Comparison of ENCODE assay signal across 17 cellular contexts in genomic region chr2:205994344-205994743, GRCh38.
DNase-seq lines count a peak whose midpoint lies in the region; ATAC-seq and TF ChIP-seq lines count a peak whose summit lies in the region.
"Had no signal": no experiment of that assay in that cellular context is flagged by ENCODE, and none has a peak within 500 bp of the region (broad histone marks: within the 10 kb centered on the region; RNA-seq: fewer than 3 reads in every experiment).

No MANE protein-coding gene starts in this region.

- ATAC-seq in psoas muscle, result peak; percentile 49 to 78 (median 62)
- no peak for ATAC-seq in stimulated activated effector memory CD8-positive, alpha-beta T cell treated with anti-CD3 and anti-CD28 coated beads, Interleukin-12 subunit alpha, Interleukin-12 subunit beta, amount 100 ng/mL, for 72 hours
- ATAC-seq: K562, Right ventricle myocardium inferior had no signal

- H3K9me3 Mint-ChIP-seq in stimulated activated effector memory CD8-positive, alpha-beta T cell treated with anti-CD3 and anti-CD28 coated beads, Interleukin-12 subunit alpha, Interleukin-12 subunit beta, amount 100 ng/mL, for 72 hours, result no peaks in the 10 kb centered on the region

- peaks cover 6 to 26% of the 10 kb centered on the region in 2 donors for H3K36me3 ChIP-seq in psoas muscle (ENCODE audit: insufficient read depth in 1 of 2, low read depth in 1 of 2)

- no peak for TF ChIP-seq CTCF in psoas muscle (IDR thresholded peaks at IDR 0.05)

- H3K27ac ChIP-seq in psoas muscle, result no peak overlapping the region
- H3K27ac ChIP-seq: GM23248, HL-60 had no signal

- H3K4me3 Mint-ChIP-seq in stimulated activated effector memory CD8-positive, alpha-beta T cell treated with anti-CD3 and anti-CD28 coated beads, Interleukin-12 subunit alpha, Interleukin-12 subunit beta, amount 100 ng/mL, for 72 hours, result no peak overlapping the region

- no peak overlapping the region for H3K27ac Mint-ChIP-seq in stimulated activated effector memory CD8-positive, alpha-beta T cell treated with anti-CD3 and anti-CD28 coated beads, Interleukin-12 subunit alpha, Interleukin-12 subunit beta, amount 100 ng/mL, for 72 hours

- H3K4me1 Mint-ChIP-seq in stimulated activated effector memory CD8-positive, alpha-beta T cell treated with anti-CD3 and anti-CD28 coated beads, Interleukin-12 subunit alpha, Interleukin-12 subunit beta, amount 100 ng/mL, for 72 hours, result peaks cover 6% of the 10 kb centered on the region

- H3K4me1 ChIP-seq in psoas muscle, result peaks cover 16% of the 10 kb centered on the region

- H3K4me3 ChIP-seq in psoas muscle, result no peak overlapping the region
- H3K4me3 ChIP-seq: GM23248, K562 had no signal

- H3K9me3 ChIP-seq in psoas muscle, result no peaks in the 10 kb centered on the region
- H3K9me3 ChIP-seq: SK-N-SH had no signal

- peak; percentile 33 for DNase-seq in NCI-H345 (lab: John Stamatoyannopoulos, UW)
- no peak for DNase-seq in NCI-H345 treated with DMSO at 0.1 percent for 48 hours (lab: John Stamatoyannopoulos, UW; ENCODE audit: unreplicated experiment)
- peak; percentile 52 for DNase-seq in NCI-H1436 (lab: John Stamatoyannopoulos, UW)
- peak; percentile 1 for DNase-seq in NCI-H69 (lab: John Stamatoyannopoulos, UW)
- DNase-seq in psoas muscle, result no peak
- DNase-seq in stimulated activated effector memory CD8-positive, alpha-beta T cell treated with anti-CD3 and anti-CD28 coated beads, Interleukin-12 subunit alpha, Interleukin-12 subunit beta, amount 100 ng/mL, for 72 hours (ENCODE audit: low spot score in 2 of 2), result no peak
- DNase-seq in NOMO-1 treated with DMSO at 0.1 percent for 48 hours (lab: John Stamatoyannopoulos, UW; ENCODE audit: unreplicated experiment), result no peak
- DNase-seq: AML-193; CD4-positive, CD25-positive, alpha-beta regulatory T cell; DND-41; GDM1; GM23248; NCI-H2081 treated with DMSO at 0.1 percent for 48 hours; SK-N-SH had no signal

- H3K27me3 ChIP-seq in psoas muscle (ENCODE audit: insufficient read depth in 3 of 3, low read length in 2 of 3), result no peaks in the 10 kb centered on the region

- 42 to 56% (median 48%) methylated on average over 2 of the region's 2 CpGs for WGBS in psoas muscle, 3 donors

- intact Hi-C loops in psoas muscle (cut with DNase I), result no loop called here

- peaks cover 62% of the 10 kb centered on the region for H3K36me3 Mint-ChIP-seq in stimulated activated effector memory CD8-positive, alpha-beta T cell treated with anti-CD3 and anti-CD28 coated beads, Interleukin-12 subunit alpha, Interleukin-12 subunit beta, amount 100 ng/mL, for 72 hours

Comparison
In these comparisons a context has a peak if more than half of its experiments do, and no peak if none do; other contexts are left out.
1. DNase-seq: peak in NCI-H345 (single experiment), NCI-H1436 (single experiment) and NCI-H69 (single experiment); none in NCI-H345 treated with DMSO at 0.1 percent for 48 hours (single experiment), psoas muscle (0 of 2), stimulated activated effector memory CD8-positive, alpha-beta T cell treated with anti-CD3 and anti-CD28 coated beads, Interleukin-12 subunit alpha, Interleukin-12 subunit beta, amount 100 ng/mL, for 72 hours (0 of 2) and NOMO-1 treated with DMSO at 0.1 percent for 48 hours (single experiment).